1 cellular context compared by ENCODE assay signal in genomic region chr2:61065706-61066688, GRCh38.
A peak's percentile ranks its signal among the peaks of the same experiment; 100 is the strongest.
TF ChIP-seq lines count a peak whose summit lies in the region.

Gene SANBR, plus strand, starts transcription at chr2:61065871. Its CDS starts 4,480 bp downstream, at chr2:61070351.

TF ChIP-seq in HepG2, 621 proteins besides CTCF, POLR2A, EP300 and RAD21 (continued from another document and continues in another):
- TF ChIP-seq HMGXB3 (CRISPR knock-in tag; IDR thresholded peaks at IDR 0.05; ENCODE audit: borderline replicate concordance) (0 out of 2 replicates have a peak, but pooled peaks have one; percentile 6), XBP1 (CRISPR knock-in tag; IDR thresholded peaks at IDR 0.05) (no peak), CEBPZ (IDR thresholded peaks at IDR 0.05; ENCODE audit: low read length) (no peak), HIVEP1 (CRISPR knock-in tag; IDR thresholded peaks at IDR 0.05) (no peak), MAFK (conservative IDR thresholded peaks at IDR 0.05 in 1 of 2, IDR thresholded peaks at IDR 0.05 in 1 of 2; ENCODE audit: low read length in 2 of 2) (no peak), ZBTB25 (CRISPR knock-in tag; IDR thresholded peaks at IDR 0.05) (no peak; the same call in none of the 2 replicates), ZNF784 (CRISPR knock-in tag; IDR thresholded peaks at IDR 0.05; ENCODE audit: borderline replicate concordance) (peak; percentile 88), SALL1 (CRISPR knock-in tag; IDR thresholded peaks at IDR 0.05) (peak; percentile 70), ZBTB46 (CRISPR knock-in tag; IDR thresholded peaks at IDR 0.05; ENCODE audit: borderline replicate concordance) (no peak), SPEN (CRISPR knock-in tag; IDR thresholded peaks at IDR 0.05; ENCODE audit: low read depth) (peak; percentile 75; the same call in 1 of the 2 replicates), ZSCAN5A (CRISPR knock-in tag; IDR thresholded peaks at IDR 0.05; ENCODE audit: borderline replicate concordance) (no peak), GTF2F1 (IDR thresholded peaks at IDR 0.05; ENCODE audit: low read length) (no peak), ZBTB33 (CRISPR knock-in tag; IDR thresholded peaks at IDR 0.05) (0 out of 2 replicates have a peak, but pooled peaks have one; percentile 38), HOXA7 (CRISPR knock-in tag; IDR thresholded peaks at IDR 0.05) (0 out of 2 replicates have a peak, but pooled peaks have one; percentile 48), ARID2 (CRISPR knock-in tag; IDR thresholded peaks at IDR 0.05; ENCODE audit: borderline replicate concordance) (no peak), ZNF816 (CRISPR knock-in tag; IDR thresholded peaks at IDR 0.05; ENCODE audit: borderline replicate concordance) (no peak), ZFP82 (CRISPR knock-in tag; IDR thresholded peaks at IDR 0.05; ENCODE audit: borderline replicate concordance) (no peak), NR0B2 (CRISPR knock-in tag; IDR thresholded peaks at IDR 0.05) (peak; percentile 73), ZNF563 (CRISPR knock-in tag; IDR thresholded peaks at IDR 0.05) (peak; percentile 96), ZNF138 (CRISPR knock-in tag; IDR thresholded peaks at IDR 0.05; ENCODE audit: low read depth) (peak; percentile 72), GLMP (CRISPR knock-in tag; IDR thresholded peaks at IDR 0.05; ENCODE audit: borderline replicate concordance) (no peak), ZSCAN20 (CRISPR knock-in tag; IDR thresholded peaks at IDR 0.05; ENCODE audit: borderline replicate concordance) (peak; percentile 95), ZNF720 (CRISPR knock-in tag; IDR thresholded peaks at IDR 0.05) (no peak), ZNF350 (CRISPR knock-in tag; IDR thresholded peaks at IDR 0.05; ENCODE audit: borderline replicate concordance, low read depth) (peak; percentile 33; the same call in 1 of the 2 replicates), FOXJ3 (CRISPR knock-in tag; IDR thresholded peaks at IDR 0.05; ENCODE audit: borderline replicate concordance) (no peak), ZNF660 (CRISPR knock-in tag; IDR thresholded peaks at IDR 0.05; ENCODE audit: borderline replicate concordance, low read depth) (no peak), ATF4 (CRISPR knock-in tag; IDR thresholded peaks at IDR 0.05) (peak in 1 of 2 experiments; percentile 67; a peak in 2 of 4 replicates), MAZ (IDR thresholded peaks at IDR 0.05; ENCODE audit: borderline replicate concordance, low read depth, low read length) (peak; percentile 70), MAZ (CRISPR knock-in tag; IDR thresholded peaks at IDR 0.05; ENCODE audit: low read depth) (peak; percentile 99)
